In the genomic region with DNA sequence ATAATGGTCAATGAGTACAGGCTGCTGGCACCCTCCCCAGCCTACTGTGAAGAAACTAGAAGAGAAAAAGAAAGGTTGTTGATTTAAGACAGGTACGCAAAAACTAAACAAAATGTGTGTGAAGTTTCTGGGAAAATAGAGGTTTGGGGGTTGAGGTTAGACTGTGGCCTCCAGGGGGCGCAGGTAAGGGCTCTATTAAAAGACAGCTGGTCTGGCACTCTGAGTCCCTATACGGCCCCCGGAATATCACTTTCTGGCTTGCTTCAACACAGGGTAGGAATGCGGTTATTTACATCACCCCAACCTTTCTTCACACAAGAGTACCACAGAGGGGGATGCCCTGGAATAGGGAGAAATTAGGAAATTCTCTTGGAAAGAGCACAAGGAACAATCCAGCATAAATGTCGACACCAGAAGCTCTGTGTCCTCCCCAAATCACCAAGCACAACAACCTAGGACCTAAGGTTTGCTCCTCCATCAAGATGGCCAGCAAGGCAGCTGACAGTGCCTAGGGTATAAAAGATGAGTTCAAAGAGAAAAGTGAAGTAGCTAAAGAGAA, we compare ENCODE assay signal across 8 cellular contexts.
DNase-seq lines count a peak whose midpoint lies in the region; ATAC-seq and TF ChIP-seq lines count a peak whose summit lies in the region.

No MANE protein-coding gene starts in this region.

- no peak overlapping the region for H3K27ac ChIP-seq in brain microvascular endothelial cell
- H3K27ac ChIP-seq in prostate gland, result no peak overlapping the region

- H3K4me1 ChIP-seq in prostate gland (replicated peaks), result no peaks in the 10 kb centered on the region

- WGBS in prostate gland, result 63% methylated on average over 6 of the region's 6 CpGs

- no peak for TF ChIP-seq POLR2A in prostate gland (IDR thresholded peaks at IDR 0.05)

- H3K9me3 Mint-ChIP-seq in activated CD8-positive, alpha-beta memory T cell treated with anti-CD3 and anti-CD28 coated beads, Interleukin-2, amount 10 ng/mL, durations not matched to agents 7 days and 5 days (ENCODE audit: low read depth), result no peaks in the 10 kb centered on the region
- no peaks in the 10 kb centered on the region for H3K9me3 Mint-ChIP-seq in neural crest cell

- intact Hi-C loops in prostate gland (cut with DNase I), result no loop called here

- H3K4me3 Mint-ChIP-seq in activated CD8-positive, alpha-beta memory T cell treated with anti-CD3 and anti-CD28 coated beads, Interleukin-2, amount 10 ng/mL, durations not matched to agents 7 days and 5 days, result no peak overlapping the region
- no peak overlapping the region for H3K4me3 Mint-ChIP-seq in neural crest cell

- TF ChIP-seq CTCF in brain microvascular endothelial cell (IDR thresholded peaks at IDR 0.05; ENCODE audit: low read depth, low read length, missing control alignments), result peak; percentile 41
- TF ChIP-seq CTCF in neural crest cell (conservative IDR thresholded peaks at IDR 0.05), result peak; percentile 67
- peak in 1 of 4 experiments; percentile 15 for TF ChIP-seq CTCF in prostate gland (IDR thresholded peaks at IDR 0.05)

- H3K27ac Mint-ChIP-seq in activated CD8-positive, alpha-beta memory T cell treated with anti-CD3 and anti-CD28 coated beads, Interleukin-2, amount 10 ng/mL, durations not matched to agents 7 days and 5 days, result no peak overlapping the region
- no peak overlapping the region for H3K27ac Mint-ChIP-seq in neural crest cell (ENCODE audit: unreplicated experiment)

- no peaks in the 10 kb centered on the region for H3K36me3 ChIP-seq in brain microvascular endothelial cell (replicated peaks)
- H3K36me3 ChIP-seq in prostate gland, result no peaks in the 10 kb centered on the region

- CTCF ChIA-PET in activated CD8-positive, alpha-beta memory T cell treated with anti-CD3 and anti-CD28 coated beads, Interleukin-2, amount 10 ng/mL, durations not matched to agents 7 days and 5 days (lab: Charles Lee), result interaction anchor here (1.6 kb wide), 1 partner anchor 9 kb away, joined by 3 read pairs; no protein-coding TSS in a partner anchor

- in situ Hi-C loops in brain microvascular endothelial cell (cut with HindIII; ENCODE audit: low pct_ligation_motif_present, low sequenced_read_pairs), result no loop called here

- H3K4me3 ChIP-seq in brain microvascular endothelial cell (ENCODE audit: low read depth, low read length), result no peak overlapping the region
- no peak overlapping the region for H3K4me3 ChIP-seq in prostate gland

- no peak for ATAC-seq in activated CD8-positive, alpha-beta memory T cell treated with anti-CD3 and anti-CD28 coated beads, Interleukin-2, amount 10 ng/mL, durations not matched to agents 7 days and 5 days
- no peak for ATAC-seq in HG02642 (IDR thresholded peaks at IDR 0.05; ENCODE audit: poor library complexity, unreplicated experiment)

- no peaks in the 10 kb centered on the region for H3K9me3 ChIP-seq in prostate gland

- no peaks in the 10 kb centered on the region for H3K36me3 Mint-ChIP-seq in activated CD8-positive, alpha-beta memory T cell treated with anti-CD3 and anti-CD28 coated beads, Interleukin-2, amount 10 ng/mL, durations not matched to agents 7 days and 5 days
- H3K36me3 Mint-ChIP-seq in neural crest cell (ENCODE audit: low read depth), result no peaks in the 10 kb centered on the region

- H3K27me3 ChIP-seq in brain microvascular endothelial cell (replicated peaks) (no peaks in the 10 kb centered on the region), prostate gland (replicated peaks; ENCODE audit: insufficient read depth) (no peaks in the 10 kb centered on the region)

- no peaks in the 10 kb centered on the region for H3K27me3 Mint-ChIP-seq in activated CD8-positive, alpha-beta memory T cell treated with anti-CD3 and anti-CD28 coated beads, Interleukin-2, amount 10 ng/mL, durations not matched to agents 7 days and 5 days
- no peaks in the 10 kb centered on the region for H3K27me3 Mint-ChIP-seq in neural crest cell (ENCODE audit: low read depth)

- no peaks in the 10 kb centered on the region for H3K4me1 Mint-ChIP-seq in activated CD8-positive, alpha-beta memory T cell treated with anti-CD3 and anti-CD28 coated beads, Interleukin-2, amount 10 ng/mL, durations not matched to agents 7 days and 5 days
- peaks cover 4% of the 10 kb centered on the region for H3K4me1 Mint-ChIP-seq in neural crest cell

- peak; percentile 53 for DNase-seq in activated CD8-positive, alpha-beta memory T cell treated with anti-CD3 and anti-CD28 coated beads, Interleukin-2, amount 50 U/mL, for 48 hours
- no peak for DNase-seq in activated CD8-positive, alpha-beta memory T cell treated with anti-CD3 and anti-CD28 coated beads, Interleukin-2, amount 10 ng/mL, durations not matched to agents 7 days and 5 days
- peak; percentile 36 for DNase-seq in HT1080 (ENCODE audit: low read depth)
- DNase-seq in brain microvascular endothelial cell, result peak; percentile 2
- peak; percentile 56 for DNase-seq in neural crest cell (ENCODE audit: low read depth, low spot score)
- no peak for DNase-seq in prostate gland (ENCODE audit: low spot score)
- no peak for DNase-seq in 8988T

Comparison
In these comparisons a context has a peak if more than half of its experiments do, and no peak if none do; other contexts are left out.
1. DNase-seq: peak in activated CD8-positive, alpha-beta memory T cell treated with anti-CD3 and anti-CD28 coated beads, Interleukin-2, amount 50 U/mL, for 48 hours (single experiment), HT1080 (single experiment), brain microvascular endothelial cell (single experiment) and neural crest cell (single experiment); none in activated CD8-positive, alpha-beta memory T cell treated with anti-CD3 and anti-CD28 coated beads, Interleukin-2, amount 10 ng/mL, durations not matched to agents 7 days and 5 days (single experiment), prostate gland (single experiment) and 8988T (single experiment).